Comparison of ENCODE assay signal across 8 cellular contexts in the genomic region with DNA sequence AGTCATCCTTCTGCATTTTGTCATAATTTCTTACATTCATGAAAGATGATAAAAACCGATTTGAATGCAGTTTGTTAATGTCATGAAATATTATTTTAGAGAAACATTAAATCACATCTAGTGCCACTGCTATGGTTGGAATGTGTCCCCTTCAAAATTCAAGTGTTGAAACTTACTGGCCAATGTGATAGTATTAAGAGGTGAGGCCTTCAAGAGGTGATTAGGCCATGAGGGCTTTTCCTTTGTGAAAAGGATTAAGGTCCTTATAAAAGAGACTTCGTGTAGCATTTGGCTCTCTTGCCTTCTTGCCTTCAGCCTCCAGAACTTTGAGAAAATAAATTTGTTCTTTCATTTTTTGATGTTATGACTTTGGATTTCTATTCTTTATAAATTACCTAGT.
"Had no signal": no experiment of that assay in that cellular context is flagged by ENCODE, and none has a peak within 500 bp of the region (broad histone marks: within the 10 kb centered on the region; RNA-seq: fewer than 3 reads in every experiment).

No MANE protein-coding gene starts in this region.

- ATAC-seq: HCT116, HepG2 had no signal

- H2AFZ ChIP-seq: GM23248 had no signal

- H3K4me3 Mint-ChIP-seq: H9, HFFc6, IgD-negative memory B cell had no signal

- H3K27ac ChIP-seq: GM23248, HL-60 had no signal

- H3K36me3 Mint-ChIP-seq: IgD-negative memory B cell had no signal

- DNase-seq: GM23248, H9, HFFc6, KBM-7 had no signal

- H3K4me3 ChIP-seq: GM23248 had no signal

- H3K4me1 Mint-ChIP-seq: IgD-negative memory B cell had no signal

- H3K9ac ChIP-seq: GM23248 had no signal

- H3K27ac Mint-ChIP-seq: H9, HFFc6, IgD-negative memory B cell had no signal

- H3K27me3 Mint-ChIP-seq: IgD-negative memory B cell had no signal

- H3K9me3 Mint-ChIP-seq: H9, IgD-negative memory B cell had no signal
